In the genomic region with DNA sequence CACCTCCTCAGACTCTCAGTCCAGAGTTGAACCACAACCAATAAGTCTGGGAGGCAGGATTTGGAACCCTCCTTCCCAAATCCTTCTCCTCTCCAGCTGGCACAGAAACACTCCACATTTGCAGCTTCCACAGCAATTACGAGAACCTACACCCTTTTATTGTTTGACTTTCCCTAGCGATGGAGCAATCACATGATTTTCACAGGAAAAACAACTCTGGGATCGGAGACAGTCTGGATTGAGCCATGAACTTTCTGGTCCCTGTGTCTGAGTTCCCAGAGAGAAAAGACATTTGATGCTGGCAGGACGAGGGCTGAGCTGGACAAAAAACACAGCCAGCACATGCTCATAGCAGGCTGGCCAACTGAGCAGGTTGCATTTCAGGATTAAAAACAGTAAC, we compare ENCODE assay signal across 1 cellular context.
TF ChIP-seq lines count a peak whose summit lies in the region.

No MANE protein-coding gene starts in this region.

TF ChIP-seq in GM23338, 12 proteins besides CTCF, POLR2A, EP300 and RAD21 (continued from another document):
- TF ChIP-seq, protein P1, sequence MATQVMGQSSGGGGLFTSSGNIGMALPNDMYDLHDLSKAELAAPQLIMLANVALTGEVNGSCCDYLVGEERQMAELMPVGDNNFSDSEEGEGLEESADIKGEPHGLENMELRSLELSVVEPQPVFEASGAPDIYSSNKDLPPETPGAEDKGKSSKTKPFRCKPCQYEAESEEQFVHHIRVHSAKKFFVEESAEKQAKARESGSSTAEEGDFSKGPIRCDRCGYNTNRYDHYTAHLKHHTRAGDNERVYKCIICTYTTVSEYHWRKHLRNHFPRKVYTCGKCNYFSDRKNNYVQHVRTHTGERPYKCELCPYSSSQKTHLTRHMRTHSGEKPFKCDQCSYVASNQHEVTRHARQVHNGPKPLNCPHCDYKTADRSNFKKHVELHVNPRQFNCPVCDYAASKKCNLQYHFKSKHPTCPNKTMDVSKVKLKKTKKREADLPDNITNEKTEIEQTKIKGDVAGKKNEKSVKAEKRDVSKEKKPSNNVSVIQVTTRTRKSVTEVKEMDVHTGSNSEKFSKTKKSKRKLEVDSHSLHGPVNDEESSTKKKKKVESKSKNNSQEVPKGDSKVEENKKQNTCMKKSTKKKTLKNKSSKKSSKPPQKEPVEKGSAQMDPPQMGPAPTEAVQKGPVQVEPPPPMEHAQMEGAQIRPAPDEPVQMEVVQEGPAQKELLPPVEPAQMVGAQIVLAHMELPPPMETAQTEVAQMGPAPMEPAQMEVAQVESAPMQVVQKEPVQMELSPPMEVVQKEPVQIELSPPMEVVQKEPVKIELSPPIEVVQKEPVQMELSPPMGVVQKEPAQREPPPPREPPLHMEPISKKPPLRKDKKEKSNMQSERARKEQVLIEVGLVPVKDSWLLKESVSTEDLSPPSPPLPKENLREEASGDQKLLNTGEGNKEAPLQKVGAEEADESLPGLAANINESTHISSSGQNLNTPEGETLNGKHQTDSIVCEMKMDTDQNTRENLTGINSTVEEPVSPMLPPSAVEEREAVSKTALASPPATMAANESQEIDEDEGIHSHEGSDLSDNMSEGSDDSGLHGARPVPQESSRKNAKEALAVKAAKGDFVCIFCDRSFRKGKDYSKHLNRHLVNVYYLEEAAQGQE (IDR thresholded peaks at IDR 0.05; ENCODE audit: unreplicated experiment): no peak
- TF ChIP-seq ZNF114 (CRISPR knock-in tag; IDR thresholded peaks at IDR 0.05): no peak
